In genomic region chr4:81380364-81380853, GRCh38 we compare ENCODE assay signal across 15 cellular contexts.
DNase-seq lines count a peak whose midpoint lies in the region; ATAC-seq, FAIRE-seq and TF ChIP-seq lines count a peak whose summit lies in the region.
"Had no signal": no experiment of that assay in that cellular context is flagged by ENCODE, and none has a peak within 500 bp of the region (broad histone marks: within the 10 kb centered on the region; RNA-seq: fewer than 3 reads in every experiment).

No MANE protein-coding gene starts in this region.

- H3K9me2 ChIP-seq in PC-9 (ENCODE audit: insufficient read depth), result no peaks in the 10 kb centered on the region

- H3K27me3 Mint-ChIP-seq in activated CD4-positive, alpha-beta T cell treated with anti-CD3 and anti-CD28 coated beads, Interleukin-2, amount 10 ng/mL, durations not matched to agents 24 days and 14 days, result peaks cover 19% of the 10 kb centered on the region
- peaks cover 13% of the 10 kb centered on the region for H3K27me3 Mint-ChIP-seq in brain
- H3K27me3 Mint-ChIP-seq in type B pancreatic cell, result no peaks in the 10 kb centered on the region

- WGBS in right lobe of liver (ENCODE audit: insufficient coverage, low coverage, low lambda C conversion rate, missing lambda C conversion rate), result 84% methylated on average over 3 of the region's 3 CpGs

- H3K4me3 ChIP-seq in kidney (ENCODE audit: low read length in 2 of 2) (no peak overlapping the region), right lobe of liver (no peak overlapping the region), PC-9 (no peak overlapping the region)
- H3K4me3 ChIP-seq: A549, K562, SJSA1 had no signal

- no peak overlapping the region for H3K4me2 ChIP-seq in PC-9
- H3K4me2 ChIP-seq: A549 had no signal

- intact Hi-C loops in activated CD4-positive, alpha-beta T cell treated with anti-CD3 and anti-CD28 coated beads, Interleukin-2, amount 10 ng/mL, durations not matched to agents 24 days and 14 days (cut with micrococcal nuclease), result no loop called here
- intact Hi-C loops in kidney (cut with DNase I), result no loop called here
- intact Hi-C loops in right lobe of liver (cut with DNase I), result no loop called here
- intact Hi-C loops in PC-9 (cut with micrococcal nuclease; ENCODE audit: unreplicated experiment), result no loop called here

- no peaks in the 10 kb centered on the region for H3K79me2 ChIP-seq in PC-9 (ENCODE audit: low read depth)

- H3K27ac ChIP-seq in kidney (ENCODE audit: low read depth in 2 of 2, low read length in 2 of 2) (peak overlapping the region in 1 of 2 donors; percentile 6), right lobe of liver (no peak overlapping the region), PC-9 (no peak overlapping the region)
- H3K27ac ChIP-seq: A549, SJSA1 had no signal

- H3K4me1 ChIP-seq in kidney (ENCODE audit: control insufficient read depth in 1 of 2, insufficient read depth in 1 of 2, low read depth in 1 of 2, low read length in 2 of 2) (peaks cover 4 to 7% of the 10 kb centered on the region in 2 donors), right lobe of liver (no peaks in the 10 kb centered on the region), PC-9 (replicated peaks; ENCODE audit: insufficient read depth) (no peaks in the 10 kb centered on the region)
- H3K4me1 ChIP-seq: A549, SJSA1 had no signal

- no peaks in the 10 kb centered on the region for H4K20me1 ChIP-seq in PC-9 (ENCODE audit: insufficient read depth)

- H3K4me3 Mint-ChIP-seq in activated CD4-positive, alpha-beta T cell treated with anti-CD3 and anti-CD28 coated beads, Interleukin-2, amount 10 ng/mL, durations not matched to agents 24 days and 14 days, result no peak overlapping the region
- H3K4me3 Mint-ChIP-seq in brain (peak overlapping the region in 1 of 5 experiments; percentile 17), type B pancreatic cell (no peak overlapping the region)
- H3K4me3 Mint-ChIP-seq: CD4-positive, CD25-positive, alpha-beta regulatory T cell had no signal

- CTCF ChIA-PET in PC-9 (lab: Charles Lee), result no interaction called here

- TF ChIP-seq CTCF in brain (conservative IDR thresholded peaks at IDR 0.05) (no peak), type B pancreatic cell (conservative IDR thresholded peaks at IDR 0.05) (no peak), kidney (IDR thresholded peaks at IDR 0.05; ENCODE audit: borderline replicate concordance, extremely low read depth, insufficient read depth) (no peak), right lobe of liver (IDR thresholded peaks at IDR 0.05) (no peak), PC-9 (conservative IDR thresholded peaks at IDR 0.05) (no peak)

- peaks cover 5% of the 10 kb centered on the region for H3K9me3 Mint-ChIP-seq in activated CD4-positive, alpha-beta T cell treated with anti-CD3 and anti-CD28 coated beads, Interleukin-2, amount 10 ng/mL, durations not matched to agents 24 days and 14 days
- H3K9me3 Mint-ChIP-seq in brain, result peaks cover 0 to 10% (median 0%) of the 10 kb centered on the region in 5 experiments
- peaks cover 8% of the 10 kb centered on the region for H3K9me3 Mint-ChIP-seq in type B pancreatic cell

- no peak for FAIRE-seq in kidney (lab: Jason Lieb, UNC)
- FAIRE-seq: A549, K562 had no signal

- POLR2A ChIA-PET in PC-9 (lab: Charles Lee; ENCODE audit: unreplicated experiment), result no interaction called here

- peak; percentile 16 for DNase-seq in activated CD4-positive, alpha-beta T cell treated with anti-CD3 and anti-CD28 coated beads, Interleukin-2, amount 10 ng/mL, durations not matched to agents 24 days and 14 days
- DNase-seq in activated CD4-positive, alpha-beta T cell treated with anti-CD3 and anti-CD28 coated beads for 48 hours, result no peak
- DNase-seq in NCI-H146 treated with DMSO at 0.1 percent for 48 hours (lab: John Stamatoyannopoulos, UW; ENCODE audit: unreplicated experiment) (peak; percentile 30), type B pancreatic cell (ENCODE audit: extremely low spot score, unreplicated experiment) (no peak), kidney (no peak), right lobe of liver (no peak), PC-9 (no peak)
- DNase-seq: CD4-positive, CD25-positive, alpha-beta regulatory T cell; GF-D8; NCI-H510A; SW 1271 had no signal

- H3K9ac ChIP-seq in kidney (ENCODE audit: low read length in 2 of 2), result no peak overlapping the region

- no peaks in the 10 kb centered on the region for H3K36me3 Mint-ChIP-seq in activated CD4-positive, alpha-beta T cell treated with anti-CD3 and anti-CD28 coated beads, Interleukin-2, amount 10 ng/mL, durations not matched to agents 24 days and 14 days (ENCODE audit: low read depth)
- H3K36me3 Mint-ChIP-seq in brain (no peaks in the 10 kb centered on the region), type B pancreatic cell (no peaks in the 10 kb centered on the region)
- H3K36me3 Mint-ChIP-seq: CD4-positive, CD25-positive, alpha-beta regulatory T cell had no signal

- H3K27ac Mint-ChIP-seq in activated CD4-positive, alpha-beta T cell treated with anti-CD3 and anti-CD28 coated beads, Interleukin-2, amount 10 ng/mL, durations not matched to agents 24 days and 14 days, result no peak overlapping the region
- H3K27ac Mint-ChIP-seq in brain (peak overlapping the region in 3 of 5 experiments; percentile 29 to 56 (median 50)), type B pancreatic cell (peak overlapping the region; percentile 14)
- H3K27ac Mint-ChIP-seq: CD4-positive, CD25-positive, alpha-beta regulatory T cell had no signal

- no peak overlapping the region for H2AFZ ChIP-seq in PC-9

- H3K36me3 ChIP-seq in kidney (ENCODE audit: control insufficient read depth in 1 of 2, insufficient read depth in 2 of 2, low read length in 2 of 2), result no peaks in the 10 kb centered on the region
- H3K36me3 ChIP-seq in right lobe of liver, result no peaks in the 10 kb centered on the region
- no peaks in the 10 kb centered on the region for H3K36me3 ChIP-seq in PC-9 (ENCODE audit: low read depth)
- H3K36me3 ChIP-seq: SJSA1 had no signal

- H3K27me3 ChIP-seq in right lobe of liver, result no peaks in the 10 kb centered on the region
- no peaks in the 10 kb centered on the region for H3K27me3 ChIP-seq in PC-9 (ENCODE audit: insufficient read depth, low read depth)
- H3K27me3 ChIP-seq: SJSA1 had no signal

- H3K9me3 ChIP-seq in kidney (ENCODE audit: control insufficient read depth in 1 of 2, low read length in 2 of 2), result no peaks in the 10 kb centered on the region
- H3K9me3 ChIP-seq in right lobe of liver, result no peaks in the 10 kb centered on the region
- no peaks in the 10 kb centered on the region for H3K9me3 ChIP-seq in PC-9 (ENCODE audit: insufficient read depth, low read depth)
- H3K9me3 ChIP-seq: A549, SJSA1 had no signal

- no peaks in the 10 kb centered on the region for H3K4me1 Mint-ChIP-seq in activated CD4-positive, alpha-beta T cell treated with anti-CD3 and anti-CD28 coated beads, Interleukin-2, amount 10 ng/mL, durations not matched to agents 24 days and 14 days
- H3K4me1 Mint-ChIP-seq in brain (peaks cover 9% of the 10 kb centered on the region), type B pancreatic cell (ENCODE audit: unreplicated experiment) (peaks cover 28% of the 10 kb centered on the region)
- H3K4me1 Mint-ChIP-seq: CD4-positive, CD25-positive, alpha-beta regulatory T cell had no signal

- no peak for TF ChIP-seq POLR2A in right lobe of liver (IDR thresholded peaks at IDR 0.05)

- no peak for ATAC-seq in right lobe of liver
- ATAC-seq: A549, K562 had no signal

- BruUV-seq in PC-9 (replicated peaks; lab: Mats Ljungman, UMichigan), result no TSS peak

- no peaks in the 10 kb centered on the region for H3F3A ChIP-seq in PC-9 (ENCODE audit: insufficient read depth, low read depth)

Comparison
In these comparisons a context has a peak if more than half of its experiments do, and no peak if none do; other contexts are left out.
1. DNase-seq: peak in activated CD4-positive, alpha-beta T cell treated with anti-CD3 and anti-CD28 coated beads, Interleukin-2, amount 10 ng/mL, durations not matched to agents 24 days and 14 days (single experiment) and NCI-H146 treated with DMSO at 0.1 percent for 48 hours (single experiment); none in activated CD4-positive, alpha-beta T cell treated with anti-CD3 and anti-CD28 coated beads for 48 hours (single experiment), type B pancreatic cell (single experiment), kidney (single experiment), right lobe of liver (0 of 3) and PC-9 (0 of 2).